ENCODE assay signal across 8 cellular contexts in genomic region chr4:52051213-52051614, GRCh38. TPM values are rescaled to one million over a fixed set of nuclear protein-coding genes. Genes with fewer than 3 reads are reported as not detected.
DNase-seq lines count a peak whose midpoint lies in the region; ATAC-seq and TF ChIP-seq lines count a peak whose summit lies in the region.

SPATA18 (plus strand) TSS chr4:52051304; CDS start chr4:52051705, 401 bp downstream.

- DNase-seq in CD8-positive, alpha-beta T cell: no peak
- DNase-seq in chondrocyte (ENCODE audit: low spot score) (no peak), left kidney (ENCODE audit: low read depth, low spot score) (peak; percentile 61), testis (peak; percentile 55), erythroblast (lab: John Stamatoyannopoulos, UW) (no peak)

- H3K4me3 ChIP-seq in CD8-positive, alpha-beta T cell (ENCODE audit: low read depth, low read length): peak within 1 kb of the TSS; percentile 28
- peak within 1 kb of the TSS; percentile 58 to 73 for H3K4me3 ChIP-seq in testis

- CTCF ChIA-PET in CD8-positive, alpha-beta T cell (lab: Charles Lee): no interaction called here

- intact Hi-C loops in CD8-positive, alpha-beta T cell (cut with DNase I, micrococcal nuclease): no loop called here
- intact Hi-C loops in testis (cut with DNase I; ENCODE audit: low total_unique reads): no loop called here

- H3K4me1 ChIP-seq in CD8-positive, alpha-beta T cell (ENCODE audit: insufficient read depth, low read length): peaks cover 8% of the 10 kb centered on the region
- no peaks in the 10 kb centered on the region for H3K4me1 ChIP-seq in testis

- peaks cover 64% of the 10 kb centered on the region for H3K27me3 Mint-ChIP-seq in CD8-positive, alpha-beta T cell (ENCODE audit: low read depth)
- peaks cover 7% of the 10 kb centered on the region for H3K27me3 Mint-ChIP-seq in chondrocyte (ENCODE audit: low read depth)

- no peak within 1 kb of the TSS for H3K27ac ChIP-seq in CD8-positive, alpha-beta T cell (ENCODE audit: low read depth, low read length)
- H3K27ac ChIP-seq in testis: peak within 1 kb of the TSS; percentile 42 to 80

- H3K27me3 ChIP-seq in CD8-positive, alpha-beta T cell (ENCODE audit: insufficient read depth, low read length): peaks cover 5% of the 10 kb centered on the region
- H3K27me3 ChIP-seq in testis: no peaks in the 10 kb centered on the region

- no peak for TF ChIP-seq CTCF in CD8-positive, alpha-beta T cell (IDR thresholded peaks at IDR 0.05)
- TF ChIP-seq CTCF in chondrocyte (IDR thresholded peaks at IDR 0.05) (no peak), testis (IDR thresholded peaks at IDR 0.05) (no peak)

- no peaks in the 10 kb centered on the region for H3K36me3 Mint-ChIP-seq in CD8-positive, alpha-beta T cell
- H3K36me3 Mint-ChIP-seq in chondrocyte (ENCODE audit: low read depth): peaks cover 4% of the 10 kb centered on the region

- H3K36me3 ChIP-seq in CD8-positive, alpha-beta T cell (ENCODE audit: insufficient read depth, low read length): no peaks in the 10 kb centered on the region
- H3K36me3 ChIP-seq in testis (ENCODE audit: low read depth, missing control alignments): no peaks in the 10 kb centered on the region

- 2 to 7% methylated on average over 22 to 44 of the region's 44 CpGs for WGBS in testis, 2 donors

- H3K27ac Mint-ChIP-seq in CD8-positive, alpha-beta T cell: no peak within 1 kb of the TSS
- peak within 1 kb of the TSS; percentile 92 for H3K27ac Mint-ChIP-seq in chondrocyte (ENCODE audit: unreplicated experiment)

- ATAC-seq in CD8-positive, alpha-beta T cell: no peak
- ATAC-seq in GM19372 (IDR thresholded peaks at IDR 0.05; ENCODE audit: low read depth, unreplicated experiment) (peak; percentile 37), HG03460 (IDR thresholded peaks at IDR 0.05; ENCODE audit: unreplicated experiment) (peak; percentile 43), GM18858 (IDR thresholded peaks at IDR 0.05; ENCODE audit: unreplicated experiment) (no peak)

- H3K4me1 Mint-ChIP-seq in CD8-positive, alpha-beta T cell (ENCODE audit: low read depth): peaks cover 16% of the 10 kb centered on the region
- peaks cover 24% of the 10 kb centered on the region for H3K4me1 Mint-ChIP-seq in chondrocyte (ENCODE audit: low read depth)

- H3K4me3 Mint-ChIP-seq in CD8-positive, alpha-beta T cell: peak within 1 kb of the TSS; percentile 68
- H3K4me3 Mint-ChIP-seq in chondrocyte (ENCODE audit: unreplicated experiment): peak within 1 kb of the TSS; percentile 86

- POLR2A ChIA-PET in CD8-positive, alpha-beta T cell (lab: Charles Lee): interaction anchor here (0.7 kb wide), 1 partner anchor 259 kb away, joined by 3 read pairs; no protein-coding TSS in a partner anchor

- no peaks in the 10 kb centered on the region for H3K9me3 ChIP-seq in CD8-positive, alpha-beta T cell (ENCODE audit: low read length)
- H3K9me3 ChIP-seq in testis: no peaks in the 10 kb centered on the region

- TF ChIP-seq POLR2A in testis (IDR thresholded peaks at IDR 0.05) (no peak), erythroblast (IDR thresholded peaks at IDR 0.05; ENCODE audit: low read length) (no peak)

- H3K9me3 Mint-ChIP-seq in CD8-positive, alpha-beta T cell: no peaks in the 10 kb centered on the region
- H3K9me3 Mint-ChIP-seq in chondrocyte (ENCODE audit: low read depth): no peaks in the 10 kb centered on the region

RNA-seq across cellular contexts. Expression of gene SPATA18, which starts in this region (rescaled TPM):
- not detected for total RNA-seq in CD8-positive, alpha-beta T cell
- total RNA-seq in chondrocyte (17.9 to 18.7 TPM (median 18.6 TPM) in 3 replicates), testis (100 to 1,000 TPM in 1 of 2 donors, 10 to 100 TPM in 1; 40.5 to 139 TPM)
- polyA plus RNA-seq in testis (ENCODE audit: insufficient read depth, low read depth, low replicate concordance): 127 TPM

Comparison
In these comparisons a context has a peak if more than half of its experiments do, and no peak if none do; other contexts are left out.
1. RNA of gene SPATA18 (total RNA-seq): 40.5 to 139 TPM in testis and 17.9 to 18.7 TPM in chondrocyte; not detected in CD8-positive, alpha-beta T cell; every median in the first group is over 10 times any median in the second.
2. ATAC-seq: peak in GM19372 (single experiment) and HG03460 (single experiment); none in CD8-positive, alpha-beta T cell (single experiment) and GM18858 (single experiment).
3. DNase-seq: peak in left kidney (single experiment) and testis (single experiment); none in CD8-positive, alpha-beta T cell (0 of 7), chondrocyte (single experiment) and erythroblast (0 of 2).